In genomic region chr2:23404426-23404825, GRCh38 we compare ENCODE assay signal across 8 cellular contexts. TPM values are rescaled to one million over a fixed set of nuclear protein-coding genes. Genes with fewer than 3 reads are reported as not detected.
DNase-seq lines count a peak whose midpoint lies in the region; ATAC-seq and TF ChIP-seq lines count a peak whose summit lies in the region.

No MANE protein-coding gene starts in this region.

- peak overlapping the region; percentile 65 for H2AFZ ChIP-seq in IMR-90 (replicated peaks; ENCODE audit: low read length, poor library complexity)

- H3K27me3 ChIP-seq in IMR-90 (ENCODE audit: control insufficient read depth, insufficient read depth, low read length), result no peaks in the 10 kb centered on the region
- H3K27me3 ChIP-seq in Panc1 (ENCODE audit: control insufficient read depth, insufficient read depth, low read length), result no peaks in the 10 kb centered on the region
- no peaks in the 10 kb centered on the region for H3K27me3 ChIP-seq in mucosa of rectum (ENCODE audit: control insufficient read depth in 2 of 2, insufficient read depth in 2 of 2, low read length in 2 of 2)

- peak overlapping the region; percentile 92 for H2BK5ac ChIP-seq in IMR-90 (ENCODE audit: low read depth, low read length, poor library complexity, severe bottlenecking)

- no peak for TF ChIP-seq POLR2A in IMR-90 (IDR thresholded peaks at IDR 0.05; ENCODE audit: low read depth, low read length)

- H4K8ac ChIP-seq in IMR-90 (ENCODE audit: low read depth in 2 of 2, low read length in 2 of 2), result peak overlapping the region; percentile 47 to 86; a peak in 3 of 4 replicates

- in situ Hi-C loops in IMR-90 (cut with MboI; ENCODE audit: low sequenced_read_pairs), result no loop called here
- in situ Hi-C loops in Panc1 (cut with HindIII; ENCODE audit: low pct_unique_long_range_greater_than_20kb, low sequenced_read_pairs), result no loop called here

- POLR2A ChIA-PET in IMR-90 (lab: Charles Lee; ENCODE audit: unreplicated experiment) (no interaction called here), Panc1 (lab: Charles Lee) (interaction anchor here (0.7 kb wide), 1 partner anchor 120 kb away, joined by 4 read pairs; no protein-coding TSS in a partner anchor)

- intact Hi-C loops in IMR-90 (cut with micrococcal nuclease) (loop anchor here (2.0 to 5.0 kb wide), 3 partner anchors 18 to 358 kb away; no protein-coding TSS in a partner anchor), Panc1 (cut with micrococcal nuclease; ENCODE audit: unreplicated experiment) (no loop called here)

- H2BK15ac ChIP-seq in IMR-90 (ENCODE audit: low read depth, low read length), result 0 out of 3 replicates have a peak overlapping the region, but pooled peaks have one; percentile 97

- H4K91ac ChIP-seq in IMR-90 (ENCODE audit: insufficient read depth, low read depth, low read length), result peak overlapping the region; percentile 78; the same call in 1 of the 2 replicates

- H3K9ac ChIP-seq in IMR-90 (ENCODE audit: low read depth, low read length) (peak overlapping the region; percentile 33; the same call in 1 of the 2 replicates), mucosa of rectum (ENCODE audit: low read depth in 1 of 2, low read length in 2 of 2) (peak overlapping the region in 1 of 2 donors; percentile 36)

- CTCF ChIA-PET in IMR-90 (lab: Yijun Ruan, JAX), result interaction anchor here (0.5 to 1.5 kb wide), 2 partner anchors 11 to 145 kb away, joined by 4 to 6 read pairs; no protein-coding TSS in a partner anchor
- CTCF ChIA-PET in Panc1 (lab: Charles Lee), result interaction anchor here (0.5 to 2.0 kb wide), 3 partner anchors 10 to 162 kb away, joined by 3 to 4 read pairs (median 3); no protein-coding TSS in a partner anchor

- 0% methylated on average over 1 of the region's 8 CpGs; no CpG with 5 or more reads in 1 of the 2 experiments for WGBS in IMR-90 (ENCODE audit: extremely low coverage in 2 of 2, insufficient read length in 1 of 2), 2 experiments

- H3K27ac ChIP-seq in IMR-90 (ENCODE audit: insufficient read depth, low read length), result peak overlapping the region; percentile 70; the same call in 1 of the 2 replicates
- H3K27ac ChIP-seq in Panc1 (ENCODE audit: low read length), result peak overlapping the region; percentile 64
- peak overlapping the region; percentile 59 to 65 for H3K27ac ChIP-seq in mucosa of rectum (ENCODE audit: low read depth in 2 of 2, low read length in 2 of 2)

- H3K9me3 ChIP-seq in IMR-90 (ENCODE audit: control insufficient read depth, insufficient read depth, low read length) (no peaks in the 10 kb centered on the region), Panc1 (ENCODE audit: control insufficient read depth, insufficient read depth, low read depth, low read length) (no peaks in the 10 kb centered on the region), mucosa of rectum (ENCODE audit: control insufficient read depth in 2 of 2, low read length in 2 of 2) (no peaks in the 10 kb centered on the region)

- no peak overlapping the region for H2BK20ac ChIP-seq in IMR-90 (ENCODE audit: low read depth, low read length)

- peak; percentile 62 for ATAC-seq in GM21529 (IDR thresholded peaks at IDR 0.05; ENCODE audit: unreplicated experiment)
- peak; percentile 88 for ATAC-seq in IMR-90 (ENCODE audit: low read depth)
- peak; percentile 93 for ATAC-seq in Panc1

- H2BK120ac ChIP-seq in IMR-90 (ENCODE audit: low read depth, low read length), result peak overlapping the region; percentile 87; the same call in 1 of the 2 replicates

- peaks cover 8% of the 10 kb centered on the region for H3K9me1 ChIP-seq in IMR-90 (ENCODE audit: insufficient read depth, low read length)

- H2AK9ac ChIP-seq in IMR-90 (replicated peaks; ENCODE audit: low read depth, low read length, poor library complexity), result no peak overlapping the region

- H3K4me2 ChIP-seq in IMR-90 (ENCODE audit: low read depth, low read length), result peak overlapping the region; percentile 42; the same call in 1 of the 2 replicates

- H3K14ac ChIP-seq in IMR-90 (replicated peaks; ENCODE audit: low read depth, low read length), result no peak overlapping the region

- 0 out of 2 replicates have a peak overlapping the region, but pooled peaks have one; percentile 77 for H3K23ac ChIP-seq in IMR-90 (ENCODE audit: low read depth, low read length)

- peak; percentile 86 for DNase-seq in Daoy (ENCODE audit: low read depth)
- peak; percentile 91 for DNase-seq in IMR-90
- DNase-seq in Panc1 (ENCODE audit: low read depth, low spot score), result peak; percentile 65
- DNase-seq in epithelial cell of esophagus (ENCODE audit: low read depth), result peak; percentile 68
- no peak for DNase-seq in ecto neural progenitor cell (ENCODE audit: low spot score)
- no peak for DNase-seq in stimulated activated CD4-positive, alpha-beta T cell treated with anti-CD3 and anti-CD28 coated beads, Interleukin-4, amount 100 ng/mL, for 4 hours

- H3K56ac ChIP-seq in IMR-90 (ENCODE audit: extremely low read depth, insufficient read depth, low read length), result no peak overlapping the region

- H3K18ac ChIP-seq in IMR-90 (ENCODE audit: low read depth, low read length), result peak overlapping the region; percentile 81; the same call in 1 of the 2 replicates

- H3K4me1 ChIP-seq in IMR-90 (ENCODE audit: control insufficient read depth, insufficient read depth, low read length) (peaks cover 6% of the 10 kb centered on the region), Panc1 (ENCODE audit: control insufficient read depth, insufficient read depth, low read length) (peaks cover 25% of the 10 kb centered on the region), mucosa of rectum (ENCODE audit: control insufficient read depth in 2 of 2, insufficient read depth in 2 of 2, low read length in 2 of 2) (peaks cover 5 to 15% of the 10 kb centered on the region in 2 donors)

- H3K36me3 ChIP-seq in IMR-90 (ENCODE audit: control insufficient read depth, insufficient read depth, low read length) (no peaks in the 10 kb centered on the region), Panc1 (ENCODE audit: control insufficient read depth, insufficient read depth, low read length) (no peaks in the 10 kb centered on the region), mucosa of rectum (ENCODE audit: control insufficient read depth in 2 of 2, insufficient read depth in 2 of 2, low read length in 2 of 2) (no peaks in the 10 kb centered on the region)

- dilution Hi-C loops in IMR-90 (cut with HindIII; ENCODE audit: low sequenced_read_pairs, unreplicated experiment), result no loop called here

- BruUV-seq in IMR-90 (replicated peaks; lab: Mats Ljungman, UMichigan) (no TSS peak), Panc1 (replicated peaks; lab: Mats Ljungman, UMichigan) (no TSS peak)

- peak; percentile 40; the same call in 1 of the 2 replicates for TF ChIP-seq RAD21 in IMR-90 (IDR thresholded peaks at IDR 0.05; ENCODE audit: low read length)

- no peak overlapping the region for H2AK5ac ChIP-seq in IMR-90 (ENCODE audit: low read depth, low read length)

- H3K4me3 ChIP-seq in IMR-90 (ENCODE audit: insufficient read depth, low read depth, low read length) (no peak overlapping the region), Panc1 (ENCODE audit: low read depth in 2 of 2, low read length in 2 of 2) (peak overlapping the region; percentile 15 to 29), epithelial cell of esophagus (ENCODE audit: low read length) (no peak overlapping the region), mucosa of rectum (ENCODE audit: low read length in 2 of 2) (peak overlapping the region; percentile 30 to 34)

- H3K4ac ChIP-seq in IMR-90 (ENCODE audit: low read depth, low read length), result peak overlapping the region; percentile 87; the same call in 1 of the 2 replicates

- peak overlapping the region; percentile 81; the same call in 1 of the 2 replicates for H4K5ac ChIP-seq in IMR-90 (ENCODE audit: low read depth, low read length)

- H3K79me1 ChIP-seq in IMR-90 (ENCODE audit: low read depth in 1 of 2, low read length in 2 of 2), result peaks cover 16 to 41% of the 10 kb centered on the region in 2 experiments

- 0 out of 2 replicates have a peak, but pooled peaks cover 4% of the 10 kb centered on the region for H4K20me1 ChIP-seq in IMR-90 (ENCODE audit: insufficient read depth, low read length)

- TF ChIP-seq CTCF in IMR-90 (conservative IDR thresholded peaks at IDR 0.05; ENCODE audit: low read depth, low read length), result peak; percentile 42
- TF ChIP-seq CTCF in Panc1 (IDR thresholded peaks at IDR 0.05), result peak; percentile 32
- TF ChIP-seq CTCF in epithelial cell of esophagus (IDR thresholded peaks at IDR 0.05; ENCODE audit: insufficient read depth, low read depth, low read length, missing control alignments), result no peak

TF ChIP-seq in IMR-90, 13 proteins besides CTCF, POLR2A, EP300 and RAD21:
- TF ChIP-seq SMC3 (IDR thresholded peaks at IDR 0.05; ENCODE audit: low read depth, low read length) (peak; percentile 40), RFX5 (IDR thresholded peaks at IDR 0.05; ENCODE audit: low read depth, low read length) (no peak)

RNA-seq across cellular contexts. Expression of gene KLHL29, which starts 19.4 kb away (rescaled TPM):
- total RNA-seq in Daoy (2014; rRNA removed; shearing (Covaris generic)), result 4.6 and 5.6 TPM in 2 replicates
- total RNA-seq in IMR-90 (2012; rRNA removed), result 2.0 and 2.5 TPM in 2 replicates
- 7.9 and 8.0 TPM in 2 replicates for polyA plus RNA-seq in IMR-90 (2012; rRNA removed)
- polyA plus RNA-seq in IMR-90 (2012; cell fraction: cytosol; rRNA removed), result 3.8 and 7.2 TPM in 2 replicates
- polyA plus RNA-seq in IMR-90 (2012; cell fraction: nucleus; rRNA removed; ENCODE audit: low replicate concordance), result 41.4 and 50.7 TPM in 2 replicates
- 7.7 TPM for total RNA-seq in Panc1 (2021; ENCODE audit: unreplicated experiment)
- polyA plus RNA-seq in Panc1 (2012; ENCODE audit: insufficient read length), result 8.2 TPM

Comparison
In these comparisons a context has a peak if more than half of its experiments do, and no peak if none do; other contexts are left out.
1. DNase-seq: peak in Daoy (single experiment), IMR-90 (single experiment), Panc1 (single experiment) and epithelial cell of esophagus (single experiment); none in ecto neural progenitor cell (single experiment) and stimulated activated CD4-positive, alpha-beta T cell treated with anti-CD3 and anti-CD28 coated beads, Interleukin-4, amount 100 ng/mL, for 4 hours (0 of 2).
2. H3K4me3 ChIP-seq: peak in Panc1 (2 of 2) and mucosa of rectum (2 of 2); none in IMR-90 (single experiment) and epithelial cell of esophagus (single experiment).
3. Peak in every context shown above with its lines, with median percentiles within 50 percentile points of each other: ATAC-seq and H3K27ac ChIP-seq.